In the genomic region with DNA sequence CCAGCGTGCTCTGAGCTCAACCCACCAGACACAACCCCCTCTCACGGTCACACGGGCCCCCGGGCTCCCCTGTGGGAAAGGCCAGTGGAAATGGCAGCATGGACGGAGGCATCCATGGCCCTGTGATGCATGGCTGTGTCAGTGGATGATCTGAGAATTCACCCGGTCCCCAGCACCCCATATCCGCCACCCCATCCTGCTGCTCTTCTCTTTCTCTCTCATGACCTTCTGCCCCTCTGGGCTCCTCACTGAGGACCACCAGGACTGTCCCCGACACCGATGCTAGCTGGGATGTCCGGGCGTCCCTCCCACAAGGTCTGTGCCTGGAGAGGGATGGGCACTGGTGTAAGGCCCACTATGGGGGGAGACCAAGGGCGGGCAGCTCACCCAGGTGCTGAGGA, we compare ENCODE assay signal across 2 cellular contexts.
A peak's percentile ranks its signal among the peaks of the same experiment; 100 is the strongest.
TF ChIP-seq lines count a peak whose summit lies in the region.

No MANE protein-coding gene starts in this region.

TF ChIP-seq in A549, 52 proteins besides CTCF, POLR2A, EP300 and RAD21:
- TF ChIP-seq EHF (CRISPR knock-in tag; IDR thresholded peaks at IDR 0.05) (0 out of 2 replicates have a peak, but pooled peaks have one; percentile 24), CHD2 (IDR thresholded peaks at IDR 0.05; ENCODE audit: low read length, partially characterized antibody) (no peak)

TF ChIP-seq in K562, 482 proteins besides CTCF, POLR2A, EP300 and RAD21:
- TF ChIP-seq, protein P1, sequence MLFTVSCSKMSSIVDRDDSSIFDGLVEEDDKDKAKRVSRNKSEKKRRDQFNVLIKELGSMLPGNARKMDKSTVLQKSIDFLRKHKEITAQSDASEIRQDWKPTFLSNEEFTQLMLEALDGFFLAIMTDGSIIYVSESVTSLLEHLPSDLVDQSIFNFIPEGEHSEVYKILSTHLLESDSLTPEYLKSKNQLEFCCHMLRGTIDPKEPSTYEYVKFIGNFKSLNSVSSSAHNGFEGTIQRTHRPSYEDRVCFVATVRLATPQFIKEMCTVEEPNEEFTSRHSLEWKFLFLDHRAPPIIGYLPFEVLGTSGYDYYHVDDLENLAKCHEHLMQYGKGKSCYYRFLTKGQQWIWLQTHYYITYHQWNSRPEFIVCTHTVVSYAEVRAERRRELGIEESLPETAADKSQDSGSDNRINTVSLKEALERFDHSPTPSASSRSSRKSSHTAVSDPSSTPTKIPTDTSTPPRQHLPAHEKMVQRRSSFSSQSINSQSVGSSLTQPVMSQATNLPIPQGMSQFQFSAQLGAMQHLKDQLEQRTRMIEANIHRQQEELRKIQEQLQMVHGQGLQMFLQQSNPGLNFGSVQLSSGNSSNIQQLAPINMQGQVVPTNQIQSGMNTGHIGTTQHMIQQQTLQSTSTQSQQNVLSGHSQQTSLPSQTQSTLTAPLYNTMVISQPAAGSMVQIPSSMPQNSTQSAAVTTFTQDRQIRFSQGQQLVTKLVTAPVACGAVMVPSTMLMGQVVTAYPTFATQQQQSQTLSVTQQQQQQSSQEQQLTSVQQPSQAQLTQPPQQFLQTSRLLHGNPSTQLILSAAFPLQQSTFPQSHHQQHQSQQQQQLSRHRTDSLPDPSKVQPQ (CRISPR knock-in tag; IDR thresholded peaks at IDR 0.05; ENCODE audit: borderline replicate concordance), result no peak
- TF ChIP-seq IFI16 (CRISPR knock-in tag; IDR thresholded peaks at IDR 0.05) (no peak), HIVEP1 (CRISPR knock-in tag; IDR thresholded peaks at IDR 0.05) (no peak), TCF7L2 (IDR thresholded peaks at IDR 0.05; ENCODE audit: low read depth, low read length) (no peak), C11orf30 (IDR thresholded peaks at IDR 0.05; ENCODE audit: low read depth) (no peak), ZNF347 (CRISPR knock-in tag; IDR thresholded peaks at IDR 0.05; ENCODE audit: low read depth) (no peak), SMAD4 (CRISPR knock-in tag; conservative IDR thresholded peaks at IDR 0.05) (no peak), ZNF384 (IDR thresholded peaks at IDR 0.05; ENCODE audit: low read depth, low read length) (no peak), ZNF584 (CRISPR knock-in tag; IDR thresholded peaks at IDR 0.05; ENCODE audit: low read depth) (no peak), PRMT5 (CRISPR knock-in tag; IDR thresholded peaks at IDR 0.05) (no peak), CXXC5 (CRISPR knock-in tag; IDR thresholded peaks at IDR 0.05) (no peak), EZH2 (IDR thresholded peaks at IDR 0.05; ENCODE audit: borderline replicate concordance, low read depth, low read length) (no peak), PHF8 (IDR thresholded peaks at IDR 0.05; ENCODE audit: borderline replicate concordance, low read length) (no peak)
- TF ChIP-seq, protein P2, sequence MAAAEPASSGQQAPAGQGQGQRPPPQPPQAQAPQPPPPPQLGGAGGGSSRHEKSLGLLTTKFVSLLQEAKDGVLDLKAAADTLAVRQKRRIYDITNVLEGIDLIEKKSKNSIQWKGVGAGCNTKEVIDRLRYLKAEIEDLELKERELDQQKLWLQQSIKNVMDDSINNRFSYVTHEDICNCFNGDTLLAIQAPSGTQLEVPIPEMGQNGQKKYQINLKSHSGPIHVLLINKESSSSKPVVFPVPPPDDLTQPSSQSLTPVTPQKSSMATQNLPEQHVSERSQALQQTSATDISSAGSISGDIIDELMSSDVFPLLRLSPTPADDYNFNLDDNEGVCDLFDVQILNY (CRISPR knock-in tag; IDR thresholded peaks at IDR 0.05), result no peak
- TF ChIP-seq, protein P3, sequence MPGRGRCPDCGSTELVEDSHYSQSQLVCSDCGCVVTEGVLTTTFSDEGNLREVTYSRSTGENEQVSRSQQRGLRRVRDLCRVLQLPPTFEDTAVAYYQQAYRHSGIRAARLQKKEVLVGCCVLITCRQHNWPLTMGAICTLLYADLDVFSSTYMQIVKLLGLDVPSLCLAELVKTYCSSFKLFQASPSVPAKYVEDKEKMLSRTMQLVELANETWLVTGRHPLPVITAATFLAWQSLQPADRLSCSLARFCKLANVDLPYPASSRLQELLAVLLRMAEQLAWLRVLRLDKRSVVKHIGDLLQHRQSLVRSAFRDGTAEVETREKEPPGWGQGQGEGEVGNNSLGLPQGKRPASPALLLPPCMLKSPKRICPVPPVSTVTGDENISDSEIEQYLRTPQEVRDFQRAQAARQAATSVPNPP (IDR thresholded peaks at IDR 0.05; ENCODE audit: borderline replicate concordance, insufficient read depth, insufficient read length), result no peak
- TF ChIP-seq, protein P4, sequence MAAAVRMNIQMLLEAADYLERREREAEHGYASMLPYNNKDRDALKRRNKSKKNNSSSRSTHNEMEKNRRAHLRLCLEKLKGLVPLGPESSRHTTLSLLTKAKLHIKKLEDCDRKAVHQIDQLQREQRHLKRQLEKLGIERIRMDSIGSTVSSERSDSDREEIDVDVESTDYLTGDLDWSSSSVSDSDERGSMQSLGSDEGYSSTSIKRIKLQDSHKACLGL (CRISPR knock-in tag; IDR thresholded peaks at IDR 0.05; ENCODE audit: borderline replicate concordance, poor library complexity, severe bottlenecking), result no peak
- TF ChIP-seq, protein P5, sequence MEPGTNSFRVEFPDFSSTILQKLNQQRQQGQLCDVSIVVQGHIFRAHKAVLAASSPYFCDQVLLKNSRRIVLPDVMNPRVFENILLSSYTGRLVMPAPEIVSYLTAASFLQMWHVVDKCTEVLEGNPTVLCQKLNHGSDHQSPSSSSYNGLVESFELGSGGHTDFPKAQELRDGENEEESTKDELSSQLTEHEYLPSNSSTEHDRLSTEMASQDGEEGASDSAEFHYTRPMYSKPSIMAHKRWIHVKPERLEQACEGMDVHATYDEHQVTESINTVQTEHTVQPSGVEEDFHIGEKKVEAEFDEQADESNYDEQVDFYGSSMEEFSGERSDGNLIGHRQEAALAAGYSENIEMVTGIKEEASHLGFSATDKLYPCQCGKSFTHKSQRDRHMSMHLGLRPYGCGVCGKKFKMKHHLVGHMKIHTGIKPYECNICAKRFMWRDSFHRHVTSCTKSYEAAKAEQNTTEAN (CRISPR knock-in tag; IDR thresholded peaks at IDR 0.05), result no peak
